Comparison of ENCODE assay signal across 29 cellular contexts in the genomic region with DNA sequence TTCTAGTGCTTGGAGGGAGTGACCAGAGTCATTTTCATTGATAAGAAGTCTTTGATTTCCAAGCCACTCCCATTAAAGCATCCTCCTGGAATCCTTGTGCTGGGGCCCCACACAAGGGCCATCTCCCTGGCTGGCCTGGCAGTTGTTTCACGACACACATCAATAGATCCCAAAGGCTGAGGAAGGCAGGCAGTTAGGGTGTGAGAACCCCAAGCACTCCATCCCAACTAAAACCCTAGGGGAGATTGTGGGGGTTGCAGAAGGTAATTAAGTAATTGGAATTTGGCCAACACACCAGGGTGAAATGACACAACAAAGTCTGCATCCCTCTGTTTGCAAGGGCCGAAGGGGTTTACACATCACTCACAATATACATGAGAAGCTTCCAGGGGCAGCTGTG.
"Had no signal": no experiment of that assay in that cellular context is flagged by ENCODE, and none has a peak within 500 bp of the region (broad histone marks: within the 10 kb centered on the region; RNA-seq: fewer than 3 reads in every experiment).

No MANE protein-coding gene starts in this region.

- H3K4me2 ChIP-seq: hepatocyte had no signal

- H3K4me3 Mint-ChIP-seq: dendritic cell treated with granulocyte-macrophage colony-stimulating factor and Interleukin-4, amounts not matched to agents 40 ng/mL and 50 ng/mL, for 4 days; endodermal cell; naive thymus-derived CD4-positive, alpha-beta T cell; nephron; stimulated activated effector memory CD8-positive, alpha-beta T cell treated with anti-CD3 and anti-CD28 coated beads, Interleukin-12 subunit alpha, Interleukin-12 subunit beta, amount 100 ng/mL, for 72 hours had no signal

- H2AFZ ChIP-seq: hepatocyte had no signal

- DNase-seq: effector CD8-positive, alpha-beta T cell; endodermal cell; foreskin keratinocyte; heart left ventricle; left cardiac atrium; left lung; mesenchymal stem cell; midbrain; naive thymus-derived CD4-positive, alpha-beta T cell; occipital lobe; ovary; posterior cingulate gyrus; psoas muscle; right cardiac atrium; sigmoid colon; stimulated activated CD4-positive, alpha-beta T cell treated with anti-CD3 and anti-CD28 coated beads, Interleukin-2, amount 100 ng/mL, for 24 hours; stimulated activated CD4-positive, alpha-beta T cell treated with anti-CD3 and anti-CD28 coated beads, Interleukin-4, amount 100 ng/mL, for 24 hours; stimulated activated naive CD4-positive, alpha-beta T cell treated with Interleukin-2 at 50 U/mL for 16 hours; stomach; thyroid gland; trophoblast cell had no signal

- H3K36me3 ChIP-seq: esophagus muscularis mucosa, gastroesophageal sphincter, heart left ventricle, left lung, ovary, sigmoid colon, stomach, thyroid gland, vagina had no signal

- H3K27ac Mint-ChIP-seq: dendritic cell treated with granulocyte-macrophage colony-stimulating factor and Interleukin-4, amounts not matched to agents 40 ng/mL and 50 ng/mL, for 4 days; endodermal cell; naive thymus-derived CD4-positive, alpha-beta T cell; nephron; stimulated activated effector memory CD8-positive, alpha-beta T cell treated with anti-CD3 and anti-CD28 coated beads, Interleukin-12 subunit alpha, Interleukin-12 subunit beta, amount 100 ng/mL, for 72 hours had no signal

- H3K27me3 ChIP-seq: esophagus muscularis mucosa, foreskin keratinocyte, gastroesophageal sphincter, heart left ventricle, hepatocyte, left lung, ovary, sigmoid colon, stomach, thyroid gland, vagina had no signal

- H3K4me3 ChIP-seq: esophagus muscularis mucosa, gastroesophageal sphincter, heart left ventricle, hepatocyte, left lung, ovary, psoas muscle, sigmoid colon, stomach, thyroid gland, vagina had no signal

- ATAC-seq: foreskin keratinocyte; gastroesophageal sphincter; heart left ventricle; left cardiac atrium; left lung; naive thymus-derived CD4-positive, alpha-beta T cell; psoas muscle; right cardiac atrium; stimulated activated effector memory CD8-positive, alpha-beta T cell treated with anti-CD3 and anti-CD28 coated beads, Interleukin-12 subunit alpha, Interleukin-12 subunit beta, amount 100 ng/mL, for 72 hours had no signal

- H3K27me3 Mint-ChIP-seq: dendritic cell treated with granulocyte-macrophage colony-stimulating factor and Interleukin-4, amounts not matched to agents 40 ng/mL and 50 ng/mL, for 4 days; naive thymus-derived CD4-positive, alpha-beta T cell had no signal

- H3K4me1 ChIP-seq: esophagus muscularis mucosa, foreskin keratinocyte, gastroesophageal sphincter, heart left ventricle, left lung, psoas muscle, sigmoid colon, stomach, thyroid gland, vagina had no signal

- H3K4me1 Mint-ChIP-seq: naive thymus-derived CD4-positive, alpha-beta T cell; nephron; stimulated activated effector memory CD8-positive, alpha-beta T cell treated with anti-CD3 and anti-CD28 coated beads, Interleukin-12 subunit alpha, Interleukin-12 subunit beta, amount 100 ng/mL, for 72 hours had no signal

- H3K9me3 Mint-ChIP-seq: endodermal cell, nephron had no signal

- H3K27ac ChIP-seq: epithelial cell of prostate, esophagus muscularis mucosa, foreskin keratinocyte, gastroesophageal sphincter, heart left ventricle, hepatocyte, left lung, ovary, psoas muscle, sigmoid colon, stomach, thyroid gland, vagina had no signal

- H3K36me3 Mint-ChIP-seq: naive thymus-derived CD4-positive, alpha-beta T cell; stimulated activated effector memory CD8-positive, alpha-beta T cell treated with anti-CD3 and anti-CD28 coated beads, Interleukin-12 subunit alpha, Interleukin-12 subunit beta, amount 100 ng/mL, for 72 hours had no signal

- H3K79me2 ChIP-seq: hepatocyte had no signal
